8 cellular contexts compared by ENCODE assay signal in the genomic region with DNA sequence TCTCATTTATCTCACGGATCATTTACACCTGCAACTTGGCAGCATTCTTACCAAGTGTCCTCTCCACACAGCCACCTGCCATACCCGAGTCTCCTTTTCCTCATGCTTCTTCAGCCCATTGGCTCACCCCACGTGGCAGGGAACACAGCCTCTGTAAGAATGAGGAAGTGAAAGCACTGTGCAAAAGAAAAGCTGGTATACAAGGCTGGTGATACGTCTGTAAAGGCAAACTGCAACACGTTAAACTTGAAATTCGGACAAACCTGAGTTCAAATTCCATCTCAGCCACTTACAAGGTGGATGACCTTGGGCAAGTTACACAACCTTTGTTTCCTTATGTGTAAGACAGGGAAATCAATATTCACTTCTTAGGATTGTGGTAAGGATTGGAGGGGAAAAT.
DNase-seq lines count a peak whose midpoint lies in the region; ATAC-seq lines count a peak whose summit lies in the region.

No MANE protein-coding gene starts in this region.

- no peaks in the 10 kb centered on the region for H3K9me3 Mint-ChIP-seq in activated naive CD4-positive, alpha-beta T cell treated with anti-CD3 and anti-CD28 coated beads, Interleukin-2, amount 10 ng/mL, durations not matched to agents 7 days and 5 days

- ATAC-seq in GM18517 (IDR thresholded peaks at IDR 0.05; ENCODE audit: unreplicated experiment) (peak; percentile 97), HG02642 (IDR thresholded peaks at IDR 0.05; ENCODE audit: poor library complexity, unreplicated experiment) (peak; percentile 90)

- DNase-seq in NAMALWA (ENCODE audit: low spot score) (peak; percentile 98), germinal center (ENCODE audit: low spot score) (peak; percentile 73), SW480 (ENCODE audit: low spot score) (no peak), superior temporal gyrus (ENCODE audit: extremely low spot score) (no peak)
- no peak for DNase-seq in activated naive CD4-positive, alpha-beta T cell treated with anti-CD3 and anti-CD28 coated beads, Interleukin-2, amount 10 ng/mL, durations not matched to agents 7 days and 5 days
- no peak for DNase-seq in stimulated activated naive CD4-positive, alpha-beta T cell treated with Interleukin-2 at 50 U/mL for 16 hours (lab: John Stamatoyannopoulos, UW)

- H3K27me3 Mint-ChIP-seq in activated naive CD4-positive, alpha-beta T cell treated with anti-CD3 and anti-CD28 coated beads, Interleukin-2, amount 10 ng/mL, durations not matched to agents 7 days and 5 days: no peaks in the 10 kb centered on the region

- H3K27ac Mint-ChIP-seq in activated naive CD4-positive, alpha-beta T cell treated with anti-CD3 and anti-CD28 coated beads, Interleukin-2, amount 10 ng/mL, durations not matched to agents 7 days and 5 days: no peak overlapping the region

- CTCF ChIA-PET in activated naive CD4-positive, alpha-beta T cell treated with anti-CD3 and anti-CD28 coated beads, Interleukin-2, amount 10 ng/mL, durations not matched to agents 7 days and 5 days (lab: Charles Lee): no interaction called here

- H3K36me3 Mint-ChIP-seq in activated naive CD4-positive, alpha-beta T cell treated with anti-CD3 and anti-CD28 coated beads, Interleukin-2, amount 10 ng/mL, durations not matched to agents 7 days and 5 days: no peaks in the 10 kb centered on the region

- H3K4me3 Mint-ChIP-seq in activated naive CD4-positive, alpha-beta T cell treated with anti-CD3 and anti-CD28 coated beads, Interleukin-2, amount 10 ng/mL, durations not matched to agents 7 days and 5 days: no peak overlapping the region

- H3K4me1 Mint-ChIP-seq in activated naive CD4-positive, alpha-beta T cell treated with anti-CD3 and anti-CD28 coated beads, Interleukin-2, amount 10 ng/mL, durations not matched to agents 7 days and 5 days: no peaks in the 10 kb centered on the region

Comparison
In these comparisons a context has a peak if more than half of its experiments do, and no peak if none do; other contexts are left out.
1. DNase-seq: peak in NAMALWA (single experiment) and germinal center (single experiment); none in SW480 (single experiment), activated naive CD4-positive, alpha-beta T cell treated with anti-CD3 and anti-CD28 coated beads, Interleukin-2, amount 10 ng/mL, durations not matched to agents 7 days and 5 days (single experiment), stimulated activated naive CD4-positive, alpha-beta T cell treated with Interleukin-2 at 50 U/mL for 16 hours (single experiment) and superior temporal gyrus (single experiment).